In genomic region chr2:219175486-219175885, GRCh38 we compare ENCODE assay signal across 1 cellular context.
TF ChIP-seq lines count a peak whose summit lies in the region.

No MANE protein-coding gene starts in this region.

TF ChIP-seq in HepG2, 621 proteins besides CTCF, POLR2A, EP300 and RAD21:
- TF ChIP-seq, protein P1, sequence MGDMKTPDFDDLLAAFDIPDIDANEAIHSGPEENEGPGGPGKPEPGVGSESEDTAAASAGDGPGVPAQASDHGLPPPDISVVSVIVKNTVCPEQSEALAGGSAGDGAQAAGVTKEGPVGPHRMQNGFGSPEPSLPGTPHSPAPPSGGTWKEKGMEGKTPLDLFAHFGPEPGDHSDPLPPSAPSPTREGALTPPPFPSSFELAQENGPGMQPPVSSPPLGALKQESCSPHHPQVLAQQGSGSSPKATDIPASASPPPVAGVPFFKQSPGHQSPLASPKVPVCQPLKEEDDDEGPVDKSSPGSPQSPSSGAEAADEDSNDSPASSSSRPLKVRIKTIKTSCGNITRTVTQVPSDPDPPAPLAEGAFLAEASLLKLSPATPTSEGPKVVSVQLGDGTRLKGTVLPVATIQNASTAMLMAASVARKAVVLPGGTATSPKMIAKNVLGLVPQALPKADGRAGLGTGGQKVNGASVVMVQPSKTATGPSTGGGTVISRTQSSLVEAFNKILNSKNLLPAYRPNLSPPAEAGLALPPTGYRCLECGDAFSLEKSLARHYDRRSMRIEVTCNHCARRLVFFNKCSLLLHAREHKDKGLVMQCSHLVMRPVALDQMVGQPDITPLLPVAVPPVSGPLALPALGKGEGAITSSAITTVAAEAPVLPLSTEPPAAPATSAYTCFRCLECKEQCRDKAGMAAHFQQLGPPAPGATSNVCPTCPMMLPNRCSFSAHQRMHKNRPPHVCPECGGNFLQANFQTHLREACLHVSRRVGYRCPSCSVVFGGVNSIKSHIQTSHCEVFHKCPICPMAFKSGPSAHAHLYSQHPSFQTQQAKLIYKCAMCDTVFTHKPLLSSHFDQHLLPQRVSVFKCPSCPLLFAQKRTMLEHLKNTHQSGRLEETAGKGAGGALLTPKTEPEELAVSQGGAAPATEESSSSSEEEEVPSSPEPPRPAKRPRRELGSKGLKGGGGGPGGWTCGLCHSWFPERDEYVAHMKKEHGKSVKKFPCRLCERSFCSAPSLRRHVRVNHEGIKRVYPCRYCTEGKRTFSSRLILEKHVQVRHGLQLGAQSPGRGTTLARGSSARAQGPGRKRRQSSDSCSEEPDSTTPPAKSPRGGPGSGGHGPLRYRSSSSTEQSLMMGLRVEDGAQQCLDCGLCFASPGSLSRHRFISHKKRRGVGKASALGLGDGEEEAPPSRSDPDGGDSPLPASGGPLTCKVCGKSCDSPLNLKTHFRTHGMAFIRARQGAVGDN (CRISPR knock-in tag; IDR thresholded peaks at IDR 0.05) = no peak
- TF ChIP-seq ZNF510 (CRISPR knock-in tag; IDR thresholded peaks at IDR 0.05; ENCODE audit: low read depth) (0 out of 2 replicates have a peak, but pooled peaks have one; percentile 49), ZNF704 (CRISPR knock-in tag; IDR thresholded peaks at IDR 0.05; ENCODE audit: borderline replicate concordance) (0 out of 2 replicates have a peak, but pooled peaks have one; percentile 20), ATAD3A (CRISPR knock-in tag; IDR thresholded peaks at IDR 0.05) (no peak)
